In genomic region chr11:8801121-8801520, GRCh38 we compare ENCODE assay signal across 19 cellular contexts.
"Had no signal": no experiment of that assay in that cellular context is flagged by ENCODE, and none has a peak within 500 bp of the region (broad histone marks: within the 10 kb centered on the region; RNA-seq: fewer than 3 reads in every experiment).

No MANE protein-coding gene starts in this region.

- H3K36me3 ChIP-seq: gastrocnemius medialis had no signal

- H3K4me3 ChIP-seq: body of pancreas, coronary artery, gastrocnemius medialis, tibial artery had no signal

- ATAC-seq: activated CD8-positive, alpha-beta T cell treated with anti-CD3 and anti-CD28 coated beads, Interleukin-2, amount 10 ng/mL, durations not matched to agents 7 days and 5 days; body of pancreas; gastrocnemius medialis; left lobe of liver; sciatic nerve; SK-N-SH treated with all-trans-retinoic acid at 6 μM for 48 hours had no signal

- H3K4me3 Mint-ChIP-seq: activated CD8-positive, alpha-beta T cell treated with anti-CD3 and anti-CD28 coated beads, Interleukin-2, amount 10 ng/mL, durations not matched to agents 7 days and 5 days; activated naive CD8-positive, alpha-beta T cell; central memory CD8-positive, alpha-beta T cell; natural killer cell treated with Interleukin-12 subunit alpha and Interleukin-12 subunit beta and Interleukin-15 and Interleukin-18, amount 100 ng/mL, for 72 hours had no signal

- H3K27ac Mint-ChIP-seq: activated CD8-positive, alpha-beta T cell treated with anti-CD3 and anti-CD28 coated beads, Interleukin-2, amount 10 ng/mL, durations not matched to agents 7 days and 5 days; activated naive CD8-positive, alpha-beta T cell; natural killer cell treated with Interleukin-12 subunit alpha and Interleukin-12 subunit beta and Interleukin-15 and Interleukin-18, amount 100 ng/mL, for 72 hours had no signal

- H3K27me3 ChIP-seq: body of pancreas, gastrocnemius medialis, tibial artery had no signal

- DNase-seq: activated CD8-positive, alpha-beta memory T cell treated with anti-CD3 and anti-CD28 coated beads, Interleukin-2, amount 50 U/mL, for 4 hours; activated CD8-positive, alpha-beta T cell treated with anti-CD3 and anti-CD28 coated beads, Interleukin-2, amount 10 ng/mL, durations not matched to agents 7 days and 5 days; activated gamma-delta T cell; activated T-cell treated with anti-CD3 and anti-CD28 coated beads, Interleukin-2, amount 50 U/mL, for 48 hours; amygdala; body of pancreas; gastrocnemius medialis; occipital lobe; stimulated activated CD4-positive, alpha-beta T cell treated with anti-CD3 and anti-CD28 coated beads, Interleukin-12 subunit alpha, Interleukin-12 subunit beta, amount 100 ng/mL, for 4 hours; stimulated activated CD4-positive, alpha-beta T cell treated with anti-CD3 and anti-CD28 coated beads, Interleukin-2, amount 100 ng/mL, for 24 hours; T-helper 1 cell; tibial artery had no signal

- H3K9me3 Mint-ChIP-seq: central memory CD8-positive, alpha-beta T cell; natural killer cell treated with Interleukin-12 subunit alpha and Interleukin-12 subunit beta and Interleukin-15 and Interleukin-18, amount 100 ng/mL, for 72 hours had no signal

- H3K36me3 Mint-ChIP-seq: activated naive CD8-positive, alpha-beta T cell; natural killer cell treated with Interleukin-12 subunit alpha and Interleukin-12 subunit beta and Interleukin-15 and Interleukin-18, amount 100 ng/mL, for 72 hours had no signal

- H3K27ac ChIP-seq: coronary artery, gastrocnemius medialis, tibial artery had no signal

- H3K4me1 Mint-ChIP-seq: central memory CD8-positive, alpha-beta T cell had no signal

- H3K9me3 ChIP-seq: body of pancreas, gastrocnemius medialis, tibial artery had no signal
